Comparison of ENCODE assay signal across 16 cellular contexts in the genomic region with DNA sequence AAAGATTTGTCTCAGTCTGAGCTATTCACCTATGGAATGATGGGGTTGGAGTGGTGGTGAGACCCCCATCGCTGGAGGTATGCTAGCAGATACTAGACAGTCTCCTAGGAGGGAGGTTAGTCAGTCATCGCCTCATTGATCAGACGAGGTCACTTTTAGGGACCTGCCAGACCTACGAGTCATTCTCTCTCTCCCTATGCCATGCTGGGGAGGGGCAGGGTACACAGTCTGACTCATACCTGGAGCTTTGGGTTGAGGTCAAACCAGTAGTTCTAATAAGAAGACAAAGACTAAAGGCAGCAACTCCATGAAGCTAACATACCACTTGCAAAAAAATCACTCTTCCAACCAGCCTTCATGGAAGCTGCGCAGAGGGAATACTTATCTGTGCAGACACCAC.
DNase-seq lines count a peak whose midpoint lies in the region; ATAC-seq and TF ChIP-seq lines count a peak whose summit lies in the region.
"Had no signal": no experiment of that assay in that cellular context is flagged by ENCODE, and none has a peak within 500 bp of the region (broad histone marks: within the 10 kb centered on the region; RNA-seq: fewer than 3 reads in every experiment).

No MANE protein-coding gene starts in this region.

- no peak overlapping the region for H3K27ac Mint-ChIP-seq in activated CD4-positive, alpha-beta T cell treated with anti-CD3 and anti-CD28 coated beads, Interleukin-2, amount 10 ng/mL, durations not matched to agents 7 days and 5 days
- H3K27ac Mint-ChIP-seq: mesothelial cell of epicardium had no signal

- H3K27me3 Mint-ChIP-seq in activated CD4-positive, alpha-beta T cell treated with anti-CD3 and anti-CD28 coated beads, Interleukin-2, amount 10 ng/mL, durations not matched to agents 7 days and 5 days = peaks cover 10% of the 10 kb centered on the region

- H3K27me3 ChIP-seq in WERI-Rb-1 (ENCODE audit: insufficient read depth, low read depth, severe bottlenecking) = no peaks in the 10 kb centered on the region

- H3K4me1 Mint-ChIP-seq in activated CD4-positive, alpha-beta T cell treated with anti-CD3 and anti-CD28 coated beads, Interleukin-2, amount 10 ng/mL, durations not matched to agents 7 days and 5 days = no peaks in the 10 kb centered on the region
- H3K4me1 Mint-ChIP-seq: mesothelial cell of epicardium had no signal

- no peaks in the 10 kb centered on the region for H3K36me3 Mint-ChIP-seq in activated CD4-positive, alpha-beta T cell treated with anti-CD3 and anti-CD28 coated beads, Interleukin-2, amount 10 ng/mL, durations not matched to agents 7 days and 5 days (ENCODE audit: low read depth)
- H3K36me3 Mint-ChIP-seq: mesothelial cell of epicardium had no signal

- no peak overlapping the region for H3K4me3 ChIP-seq in WERI-Rb-1 (ENCODE audit: low read depth, low read length)
- H3K4me3 ChIP-seq: coronary artery had no signal

- no peak overlapping the region for H3K4me3 Mint-ChIP-seq in activated CD4-positive, alpha-beta T cell treated with anti-CD3 and anti-CD28 coated beads, Interleukin-2, amount 10 ng/mL, durations not matched to agents 7 days and 5 days
- H3K4me3 Mint-ChIP-seq: mesothelial cell of epicardium had no signal

- H3K9me3 Mint-ChIP-seq in activated CD4-positive, alpha-beta T cell treated with anti-CD3 and anti-CD28 coated beads, Interleukin-2, amount 10 ng/mL, durations not matched to agents 7 days and 5 days = no peaks in the 10 kb centered on the region
- H3K9me3 Mint-ChIP-seq: mesothelial cell of epicardium had no signal

- no peak for TF ChIP-seq CTCF in WERI-Rb-1 (IDR thresholded peaks at IDR 0.05; ENCODE audit: low read depth, low read length)

- ATAC-seq in HG02588 (IDR thresholded peaks at IDR 0.05; ENCODE audit: unreplicated experiment) = no peak

- CTCF ChIA-PET in activated CD4-positive, alpha-beta T cell treated with anti-CD3 and anti-CD28 coated beads, Interleukin-2, amount 10 ng/mL, durations not matched to agents 7 days and 5 days (lab: Charles Lee) = no interaction called here

- peak overlapping the region; percentile 23 for H3K27ac ChIP-seq in epithelial cell of prostate
- H3K27ac ChIP-seq in WERI-Rb-1 = no peak overlapping the region
- H3K27ac ChIP-seq: coronary artery had no signal

- no peaks in the 10 kb centered on the region for H3K36me3 ChIP-seq in WERI-Rb-1

- POLR2A ChIA-PET in activated CD4-positive, alpha-beta T cell treated with anti-CD3 and anti-CD28 coated beads, Interleukin-2, amount 10 ng/mL, durations not matched to agents 7 days and 5 days (lab: Charles Lee) = no interaction called here

- peak; percentile 35 for DNase-seq in activated CD4-positive, alpha-beta T cell treated with anti-CD3 and anti-CD28 coated beads for 48 hours
- DNase-seq in activated CD4-positive, alpha-beta T cell treated with anti-CD3 and anti-CD28 coated beads, Interleukin-2, amount 10 ng/mL, durations not matched to agents 7 days and 5 days = no peak
- DNase-seq in NCI-H69 (lab: John Stamatoyannopoulos, UW) = peak; percentile 7
- peak; percentile 34 for DNase-seq in epithelial cell of prostate (ENCODE audit: low read depth, low spot score)
- DNase-seq in renal cortical epithelial cell (ENCODE audit: low read depth) = peak; percentile 84
- DNase-seq in DMS79 treated with DMSO at 0.1 percent for 48 hours (lab: John Stamatoyannopoulos, UW) = no peak
- no peak for DNase-seq in WERI-Rb-1
- DNase-seq: amniotic stem cell, MV-4-11, NCI-H2171 treated with DMSO at 0.1 percent for 48 hours, SK-N-SH, small intestine, substantia nigra had no signal

- no peaks in the 10 kb centered on the region for H3K9me3 ChIP-seq in WERI-Rb-1 (ENCODE audit: severe bottlenecking)
- H3K9me3 ChIP-seq: SK-N-SH had no signal

Comparison
In these comparisons a context has a peak if more than half of its experiments do, and no peak if none do; other contexts are left out.
1. DNase-seq: peak in activated CD4-positive, alpha-beta T cell treated with anti-CD3 and anti-CD28 coated beads for 48 hours (single experiment), NCI-H69 (single experiment), epithelial cell of prostate (single experiment) and renal cortical epithelial cell (single experiment); none in activated CD4-positive, alpha-beta T cell treated with anti-CD3 and anti-CD28 coated beads, Interleukin-2, amount 10 ng/mL, durations not matched to agents 7 days and 5 days (single experiment), DMS79 treated with DMSO at 0.1 percent for 48 hours (single experiment) and WERI-Rb-1 (single experiment).